In genomic region chr14:29109589-29109988, GRCh38 we compare ENCODE assay signal across 3 cellular contexts.
A peak's percentile ranks its signal among the peaks of the same experiment; 100 is the strongest.
TF ChIP-seq lines count a peak whose summit lies in the region.

No MANE protein-coding gene starts in this region.

TF ChIP-seq in HepG2, 621 proteins besides CTCF, POLR2A, EP300 and RAD21:
- peak; percentile 61 for TF ChIP-seq MAFF (IDR thresholded peaks at IDR 0.05; ENCODE audit: low read depth, low read length)
- no peak for TF ChIP-seq RBM22 (optimal IDR thresholded peaks at IDR 0.05; ENCODE audit: low read length)
- TF ChIP-seq TAF1 (CRISPR knock-in tag; IDR thresholded peaks at IDR 0.05) = no peak
- no peak for TF ChIP-seq ZNF841 (CRISPR knock-in tag; IDR thresholded peaks at IDR 0.05; ENCODE audit: borderline replicate concordance)
- TF ChIP-seq, protein P1, sequence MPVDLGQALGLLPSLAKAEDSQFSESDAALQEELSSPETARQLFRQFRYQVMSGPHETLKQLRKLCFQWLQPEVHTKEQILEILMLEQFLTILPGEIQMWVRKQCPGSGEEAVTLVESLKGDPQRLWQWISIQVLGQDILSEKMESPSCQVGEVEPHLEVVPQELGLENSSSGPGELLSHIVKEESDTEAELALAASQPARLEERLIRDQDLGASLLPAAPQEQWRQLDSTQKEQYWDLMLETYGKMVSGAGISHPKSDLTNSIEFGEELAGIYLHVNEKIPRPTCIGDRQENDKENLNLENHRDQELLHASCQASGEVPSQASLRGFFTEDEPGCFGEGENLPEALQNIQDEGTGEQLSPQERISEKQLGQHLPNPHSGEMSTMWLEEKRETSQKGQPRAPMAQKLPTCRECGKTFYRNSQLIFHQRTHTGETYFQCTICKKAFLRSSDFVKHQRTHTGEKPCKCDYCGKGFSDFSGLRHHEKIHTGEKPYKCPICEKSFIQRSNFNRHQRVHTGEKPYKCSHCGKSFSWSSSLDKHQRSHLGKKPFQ (CRISPR knock-in tag; IDR thresholded peaks at IDR 0.05; ENCODE audit: insufficient replicate concordance) = no peak
- no peak for TF ChIP-seq ZFP37 (CRISPR knock-in tag; IDR thresholded peaks at IDR 0.05; ENCODE audit: borderline replicate concordance)
- TF ChIP-seq PRMT3 (CRISPR knock-in tag; IDR thresholded peaks at IDR 0.05; ENCODE audit: borderline replicate concordance, low read depth) = no peak
- TF ChIP-seq ZMYM4 (CRISPR knock-in tag; IDR thresholded peaks at IDR 0.05) = no peak
- no peak for TF ChIP-seq ZNF883 (CRISPR knock-in tag; IDR thresholded peaks at IDR 0.05; ENCODE audit: not compliant biosample characterization)
- 0 out of 2 replicates have a peak, but pooled peaks have one; percentile 0 for TF ChIP-seq TCF7L2 (IDR thresholded peaks at IDR 0.05; ENCODE audit: low read depth, low read length)
- TF ChIP-seq ZUFSP (CRISPR knock-in tag; IDR thresholded peaks at IDR 0.05; ENCODE audit: borderline replicate concordance) = no peak
- peak; percentile 56 to 81 for TF ChIP-seq MAFK (conservative IDR thresholded peaks at IDR 0.05 in 1 of 2, IDR thresholded peaks at IDR 0.05 in 1 of 2; ENCODE audit: low read length in 2 of 2)
- TF ChIP-seq ZFP82 (CRISPR knock-in tag; IDR thresholded peaks at IDR 0.05; ENCODE audit: borderline replicate concordance) = no peak
TF ChIP-seq in HepG2: peak in this region for 3.

TF ChIP-seq in A549, 52 proteins besides CTCF, POLR2A, EP300 and RAD21:
- peak; percentile 3 for TF ChIP-seq MAFK (IDR thresholded peaks at IDR 0.05; ENCODE audit: partially characterized antibody)
- no peak for TF ChIP-seq CBX8 (IDR thresholded peaks at IDR 0.05)

TF ChIP-seq in K562, 482 proteins besides CTCF, POLR2A, EP300 and RAD21:
- TF ChIP-seq ZNF316 (IDR thresholded peaks at IDR 0.05) = peak; percentile 44; the same call in 1 of the 2 replicates
- TF ChIP-seq HDAC3 (IDR thresholded peaks at IDR 0.05; ENCODE audit: borderline replicate concordance, partially characterized antibody) = no peak
TF ChIP-seq in K562: peak in this region for 1.
